In the genomic region with DNA sequence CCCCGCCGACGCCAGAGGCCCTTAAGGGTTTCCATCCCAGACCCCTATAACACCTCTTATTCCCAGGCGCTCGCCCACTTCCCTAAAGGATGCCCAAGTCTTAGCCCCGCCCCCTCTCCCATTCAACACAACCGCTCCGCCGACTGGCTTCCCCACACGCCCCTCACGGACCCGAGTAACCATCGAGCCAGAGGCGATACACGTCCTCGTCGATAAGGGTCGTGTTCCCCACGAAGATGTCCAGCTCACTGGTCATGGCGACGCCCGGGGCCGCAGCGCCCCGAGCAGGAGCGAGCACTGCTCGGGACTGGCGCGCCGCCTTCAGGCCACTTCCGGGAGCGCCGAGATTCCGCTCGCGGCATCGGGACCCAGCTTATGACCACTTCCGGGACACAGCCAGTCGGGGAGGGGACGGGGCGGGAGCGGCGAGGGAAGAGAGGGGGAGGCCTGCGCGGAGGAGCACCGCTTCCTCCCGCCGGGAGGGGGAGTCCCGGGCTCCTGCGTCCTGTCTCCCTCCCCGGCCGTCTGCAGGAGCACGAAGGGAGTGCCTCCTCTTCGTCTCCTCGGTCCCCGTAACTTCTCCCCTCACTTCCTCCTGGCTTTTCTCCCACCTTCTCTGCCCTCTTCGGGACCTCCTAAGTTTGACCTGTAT, we compare ENCODE assay signal across 1 cellular context.
TF ChIP-seq lines count a peak whose summit lies in the region.

TSS of gene FIBP (minus strand) at position 309 of the 652 bp plus-strand sequence. CDS start at position 256, 53 bp downstream.

TF ChIP-seq in K562, 482 proteins besides CTCF, POLR2A, EP300 and RAD21 (continued from another document and continues in another):
- TF ChIP-seq, protein P1, sequence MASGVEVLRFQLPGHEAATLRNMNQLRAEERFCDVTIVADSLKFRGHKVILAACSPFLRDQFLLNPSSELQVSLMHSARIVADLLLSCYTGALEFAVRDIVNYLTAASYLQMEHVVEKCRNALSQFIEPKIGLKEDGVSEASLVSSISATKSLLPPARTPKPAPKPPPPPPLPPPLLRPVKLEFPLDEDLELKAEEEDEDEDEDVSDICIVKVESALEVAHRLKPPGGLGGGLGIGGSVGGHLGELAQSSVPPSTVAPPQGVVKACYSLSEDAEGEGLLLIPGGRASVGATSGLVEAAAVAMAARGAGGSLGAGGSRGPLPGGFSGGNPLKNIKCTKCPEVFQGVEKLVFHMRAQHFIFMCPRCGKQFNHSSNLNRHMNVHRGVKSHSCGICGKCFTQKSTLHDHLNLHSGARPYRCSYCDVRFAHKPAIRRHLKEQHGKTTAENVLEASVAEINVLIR (CRISPR knock-in tag; IDR thresholded peaks at IDR 0.05), result peak; percentile 80
- TF ChIP-seq CGGBP1 (CRISPR knock-in tag; IDR thresholded peaks at IDR 0.05), result no peak; the same call in 1 of the 2 replicates
- peak; percentile 98 for TF ChIP-seq ZNF263 (CRISPR knock-in tag; IDR thresholded peaks at IDR 0.05; ENCODE audit: borderline replicate concordance)
- TF ChIP-seq ERF (CRISPR knock-in tag; IDR thresholded peaks at IDR 0.05), result no peak
- no peak for TF ChIP-seq PYGO2 (tag; IDR thresholded peaks at IDR 0.05)
- no peak for TF ChIP-seq BCL6 (CRISPR knock-in tag; IDR thresholded peaks at IDR 0.05)
- TF ChIP-seq SIN3B (IDR thresholded peaks at IDR 0.05; ENCODE audit: low read depth), result peak; percentile 87
- TF ChIP-seq, protein P2, sequence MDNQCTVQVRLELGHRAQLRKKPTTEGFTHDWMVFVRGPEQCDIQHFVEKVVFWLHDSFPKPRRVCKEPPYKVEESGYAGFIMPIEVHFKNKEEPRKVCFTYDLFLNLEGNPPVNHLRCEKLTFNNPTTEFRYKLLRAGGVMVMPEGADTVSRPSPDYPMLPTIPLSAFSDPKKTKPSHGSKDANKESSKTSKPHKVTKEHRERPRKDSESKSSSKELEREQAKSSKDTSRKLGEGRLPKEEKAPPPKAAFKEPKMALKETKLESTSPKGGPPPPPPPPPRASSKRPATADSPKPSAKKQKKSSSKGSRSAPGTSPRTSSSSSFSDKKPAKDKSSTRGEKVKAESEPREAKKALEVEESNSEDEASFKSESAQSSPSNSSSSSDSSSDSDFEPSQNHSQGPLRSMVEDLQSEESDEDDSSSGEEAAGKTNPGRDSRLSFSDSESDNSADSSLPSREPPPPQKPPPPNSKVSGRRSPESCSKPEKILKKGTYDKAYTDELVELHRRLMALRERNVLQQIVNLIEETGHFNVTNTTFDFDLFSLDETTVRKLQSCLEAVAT (IDR thresholded peaks at IDR 0.05), result peak in 1 of 2 experiments; percentile 82; a peak in 1 of 4 replicates
- TF ChIP-seq STAG1 (CRISPR knock-in tag; IDR thresholded peaks at IDR 0.05; ENCODE audit: borderline replicate concordance), result peak; percentile 27; the same call in 1 of the 2 replicates
- no peak for TF ChIP-seq POLR2AphosphoS2 (IDR thresholded peaks at IDR 0.05; ENCODE audit: low read length)
- TF ChIP-seq JUN (IDR thresholded peaks at IDR 0.05; ENCODE audit: borderline replicate concordance, low read depth, low read length), result no peak
- no peak for TF ChIP-seq JUN (CRISPR knock-in tag; IDR thresholded peaks at IDR 0.05; ENCODE audit: borderline replicate concordance)
- TF ChIP-seq SIX5 (IDR thresholded peaks at IDR 0.05; ENCODE audit: borderline replicate concordance in 1 of 2, insufficient read depth in 1 of 2, low read depth in 1 of 2, low read length in 2 of 2), result no peak; a peak in 1 of 4 replicates
- no peak for TF ChIP-seq ZNF165 (CRISPR knock-in tag; IDR thresholded peaks at IDR 0.05; ENCODE audit: borderline replicate concordance)
- TF ChIP-seq ZNF41 (CRISPR knock-in tag; conservative IDR thresholded peaks at IDR 0.05), result no peak
- no peak for TF ChIP-seq HOXB6 (CRISPR knock-in tag; IDR thresholded peaks at IDR 0.05; ENCODE audit: borderline replicate concordance)
- peak; percentile 75 for TF ChIP-seq CBX1 (IDR thresholded peaks at IDR 0.05; ENCODE audit: low read depth)
- TF ChIP-seq RBM14 (IDR thresholded peaks at IDR 0.05; ENCODE audit: borderline replicate concordance, insufficient read depth, low read depth, low read length), result no peak
- TF ChIP-seq MAFG (tag; conservative IDR thresholded peaks at IDR 0.05), result no peak
- TF ChIP-seq BRCA1 (IDR thresholded peaks at IDR 0.05), result no peak
- TF ChIP-seq BRCA1 (CRISPR knock-in tag; IDR thresholded peaks at IDR 0.05), result no peak
- TF ChIP-seq BRD4 (IDR thresholded peaks at IDR 0.05), result no peak
- no peak for TF ChIP-seq MBD1 (CRISPR knock-in tag; IDR thresholded peaks at IDR 0.05)
- TF ChIP-seq ZNF197 (CRISPR knock-in tag; IDR thresholded peaks at IDR 0.05; ENCODE audit: low read depth), result no peak
- no peak for TF ChIP-seq TCF7L2 (IDR thresholded peaks at IDR 0.05; ENCODE audit: low read depth, low read length)
- TF ChIP-seq PTRF (tag; IDR thresholded peaks at IDR 0.05), result no peak
- TF ChIP-seq CEBPB (tag; IDR thresholded peaks at IDR 0.05), result no peak
- no peak; the same call in 1 of the 2 replicates for TF ChIP-seq DPF2 (IDR thresholded peaks at IDR 0.05)
- TF ChIP-seq, protein P3, sequence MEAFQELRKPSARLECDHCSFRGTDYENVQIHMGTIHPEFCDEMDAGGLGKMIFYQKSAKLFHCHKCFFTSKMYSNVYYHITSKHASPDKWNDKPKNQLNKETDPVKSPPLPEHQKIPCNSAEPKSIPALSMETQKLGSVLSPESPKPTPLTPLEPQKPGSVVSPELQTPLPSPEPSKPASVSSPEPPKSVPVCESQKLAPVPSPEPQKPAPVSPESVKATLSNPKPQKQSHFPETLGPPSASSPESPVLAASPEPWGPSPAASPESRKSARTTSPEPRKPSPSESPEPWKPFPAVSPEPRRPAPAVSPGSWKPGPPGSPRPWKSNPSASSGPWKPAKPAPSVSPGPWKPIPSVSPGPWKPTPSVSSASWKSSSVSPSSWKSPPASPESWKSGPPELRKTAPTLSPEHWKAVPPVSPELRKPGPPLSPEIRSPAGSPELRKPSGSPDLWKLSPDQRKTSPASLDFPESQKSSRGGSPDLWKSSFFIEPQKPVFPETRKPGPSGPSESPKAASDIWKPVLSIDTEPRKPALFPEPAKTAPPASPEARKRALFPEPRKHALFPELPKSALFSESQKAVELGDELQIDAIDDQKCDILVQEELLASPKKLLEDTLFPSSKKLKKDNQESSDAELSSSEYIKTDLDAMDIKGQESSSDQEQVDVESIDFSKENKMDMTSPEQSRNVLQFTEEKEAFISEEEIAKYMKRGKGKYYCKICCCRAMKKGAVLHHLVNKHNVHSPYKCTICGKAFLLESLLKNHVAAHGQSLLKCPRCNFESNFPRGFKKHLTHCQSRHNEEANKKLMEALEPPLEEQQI (IDR thresholded peaks at IDR 0.05), result no peak
- peak; percentile 80; the same call in 1 of the 2 replicates for TF ChIP-seq ZBTB17 (CRISPR knock-in tag; IDR thresholded peaks at IDR 0.05)
- TF ChIP-seq, protein P4, sequence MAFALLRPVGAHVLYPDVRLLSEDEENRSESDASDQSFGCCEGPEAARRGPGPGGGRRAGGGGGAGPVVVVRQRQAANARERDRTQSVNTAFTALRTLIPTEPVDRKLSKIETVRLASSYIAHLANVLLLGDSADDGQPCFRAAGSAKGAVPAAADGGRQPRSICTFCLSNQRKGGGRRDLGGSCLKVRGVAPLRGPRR (CRISPR knock-in tag; IDR thresholded peaks at IDR 0.05), result no peak
- no peak for TF ChIP-seq PTBP1 (IDR thresholded peaks at IDR 0.05; ENCODE audit: low read depth, low read length)
- 0 out of 2 replicates have a peak, but pooled peaks have one; percentile 81 for TF ChIP-seq RERE (CRISPR knock-in tag; IDR thresholded peaks at IDR 0.05; ENCODE audit: borderline replicate concordance)
- TF ChIP-seq NFE2L1 (tag; IDR thresholded peaks at IDR 0.05; ENCODE audit: borderline replicate concordance, low read depth), result no peak
- no peak for TF ChIP-seq NCOA6 (IDR thresholded peaks at IDR 0.05)
- TF ChIP-seq E4F1 (CRISPR knock-in tag; IDR thresholded peaks at IDR 0.05; ENCODE audit: borderline replicate concordance), result no peak
- no peak for TF ChIP-seq MCM3 (IDR thresholded peaks at IDR 0.05)
- TF ChIP-seq, protein P5, sequence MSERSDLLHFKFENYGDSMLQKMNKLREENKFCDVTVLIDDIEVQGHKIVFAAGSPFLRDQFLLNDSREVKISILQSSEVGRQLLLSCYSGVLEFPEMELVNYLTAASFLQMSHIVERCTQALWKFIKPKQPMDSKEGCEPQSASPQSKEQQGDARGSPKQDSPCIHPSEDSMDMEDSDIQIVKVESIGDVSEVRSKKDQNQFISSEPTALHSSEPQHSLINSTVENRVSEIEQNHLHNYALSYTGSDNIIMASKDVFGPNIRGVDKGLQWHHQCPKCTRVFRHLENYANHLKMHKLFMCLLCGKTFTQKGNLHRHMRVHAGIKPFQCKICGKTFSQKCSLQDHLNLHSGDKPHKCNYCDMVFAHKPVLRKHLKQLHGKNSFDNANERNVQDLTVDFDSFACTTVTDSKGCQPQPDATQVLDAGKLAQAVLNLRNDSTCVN (CRISPR knock-in tag; IDR thresholded peaks at IDR 0.05), result no peak
- no peak for TF ChIP-seq PRMT5 (CRISPR knock-in tag; IDR thresholded peaks at IDR 0.05)
- TF ChIP-seq CXXC5 (CRISPR knock-in tag; IDR thresholded peaks at IDR 0.05), result peak; percentile 90
- TF ChIP-seq TGIF2 (CRISPR knock-in tag; IDR thresholded peaks at IDR 0.05), result peak; percentile 22; the same call in 1 of the 2 replicates
- TF ChIP-seq TARDBP (IDR thresholded peaks at IDR 0.05), result no peak
- no peak for TF ChIP-seq ZNF217 (CRISPR knock-in tag; IDR thresholded peaks at IDR 0.05)
